Comparison of ENCODE assay signal across 8 cellular contexts in the genomic region with DNA sequence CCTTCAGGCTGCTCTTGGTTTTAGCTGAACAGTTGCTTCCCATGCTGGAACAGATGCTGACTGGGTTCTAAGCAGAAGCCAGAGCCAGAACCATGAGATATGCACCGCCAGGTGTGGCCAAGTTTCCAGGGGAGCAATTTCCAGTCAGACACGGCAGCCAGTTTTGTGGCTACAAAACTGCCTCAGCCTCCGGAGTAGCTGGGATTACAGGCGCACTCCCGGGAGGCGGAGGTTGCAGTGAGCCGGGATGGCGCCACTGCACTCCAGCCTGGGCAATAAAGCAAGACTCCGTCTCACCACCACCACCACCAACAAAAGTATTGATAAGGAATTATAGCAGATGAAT. TPM values are rescaled to one million over a fixed set of nuclear protein-coding genes. Genes with fewer than 3 reads are reported as not detected.
DNase-seq lines count a peak whose midpoint lies in the region; ATAC-seq and TF ChIP-seq lines count a peak whose summit lies in the region.

No MANE protein-coding gene starts in this region.

- TF ChIP-seq CTCF in cardiac muscle cell (IDR thresholded peaks at IDR 0.05; ENCODE audit: low read depth, low read length), result peak; percentile 1

- intact Hi-C loops in Right ventricle myocardium inferior (cut with DNase I), result loop anchor here (10.0 kb wide), 1 partner anchor 350 kb away; no protein-coding TSS in a partner anchor

- H3K36me3 ChIP-seq in cardiac muscle cell (no peaks in the 10 kb centered on the region), neuron (ENCODE audit: insufficient read depth, low read length) (no peaks in the 10 kb centered on the region)

- peak overlapping the region; percentile 65 for H3K4me3 ChIP-seq in cardiac muscle cell
- peak overlapping the region; percentile 89 for H3K4me3 ChIP-seq in neuron (ENCODE audit: low read length)

- H3K9me3 ChIP-seq in cardiac muscle cell (ENCODE audit: low read depth) (no peaks in the 10 kb centered on the region), neuron (ENCODE audit: low read length) (no peaks in the 10 kb centered on the region)

- no peaks in the 10 kb centered on the region for H3K27me3 ChIP-seq in cardiac muscle cell
- H3K27me3 ChIP-seq in neuron (ENCODE audit: insufficient read depth, low read length), result no peaks in the 10 kb centered on the region

- peak overlapping the region; percentile 75 for H2AFZ ChIP-seq in neuron (ENCODE audit: low read depth, low read length)

- DNase-seq in cardiac muscle cell (ENCODE audit: low read depth in 1 of 2, low spot score in 1 of 2), result no peak
- DNase-seq in Right ventricle myocardium inferior (ENCODE audit: missing footprints), result no peak
- peak; percentile 35 for DNase-seq in RPMI7951 (ENCODE audit: low read depth)
- DNase-seq in RPMI8226, result no peak

- TF ChIP-seq POLR2A in GM18505 (IDR thresholded peaks at IDR 0.05; ENCODE audit: borderline replicate concordance, extremely low read depth, insufficient read depth, insufficient read length), result no peak

- H3K27ac ChIP-seq in cardiac muscle cell, result peak overlapping the region; percentile 34

- no peak for ATAC-seq in Right ventricle myocardium inferior
- peak; percentile 2 for ATAC-seq in esophagus mucosa
- ATAC-seq in GM21367 (IDR thresholded peaks at IDR 0.05; ENCODE audit: unreplicated experiment), result no peak
- ATAC-seq in GM18505 (IDR thresholded peaks at IDR 0.05; ENCODE audit: unreplicated experiment), result no peak

- H3K4me1 ChIP-seq in cardiac muscle cell (ENCODE audit: low read depth) (no peaks in the 10 kb centered on the region), neuron (ENCODE audit: insufficient read depth, low read length) (peaks cover 12% of the 10 kb centered on the region)

RNA-seq across cellular contexts. Expression of a gene that starts 1.3 kb away (rescaled TPM):
- total RNA-seq in cardiac muscle cell (3.3 and 4.5 TPM in 2 replicates), Right ventricle myocardium inferior (0.60 TPM), esophagus mucosa (1.3 TPM)
- 9.4 and 11.5 TPM in 2 replicates for polyA plus RNA-seq in cardiac muscle cell
- total RNA-seq in RPMI7951 (2014; rRNA removed; shearing (Covaris generic)), result 1.8 and 2.2 TPM in 2 replicates

RNA-seq across cellular contexts. Expression of a gene that starts 33.3 kb away (rescaled TPM):
- total RNA-seq in cardiac muscle cell (123 and 125 TPM in 2 replicates), Right ventricle myocardium inferior (105 TPM), esophagus mucosa (109 TPM)
- 184 and 228 TPM in 2 replicates for polyA plus RNA-seq in cardiac muscle cell
- total RNA-seq in RPMI7951 (2014; rRNA removed; shearing (Covaris generic)), result 301 and 306 TPM in 2 replicates

RNA-seq across cellular contexts. Expression of a gene that starts 50.3 kb away (rescaled TPM):
- 36.1 and 63.3 TPM in 2 replicates for total RNA-seq in cardiac muscle cell
- 83.6 and 94.0 TPM in 2 replicates for polyA plus RNA-seq in cardiac muscle cell
- 59.5 TPM for total RNA-seq in Right ventricle myocardium inferior
- total RNA-seq in RPMI7951 (2014; rRNA removed; shearing (Covaris generic)), result 78.7 and 100 TPM in 2 replicates
- total RNA-seq in esophagus mucosa, result 31.4 TPM
